12 cellular contexts compared by ENCODE assay signal in genomic region chr10:53314856-53315255, GRCh38.
DNase-seq lines count a peak whose midpoint lies in the region; TF ChIP-seq lines count a peak whose summit lies in the region.
"Had no signal": no experiment of that assay in that cellular context is flagged by ENCODE, and none has a peak within 500 bp of the region (broad histone marks: within the 10 kb centered on the region; RNA-seq: fewer than 3 reads in every experiment).

No MANE protein-coding gene starts in this region.

- TF ChIP-seq CTCF in foreskin fibroblast (IDR thresholded peaks at IDR 0.05; ENCODE audit: low read depth, low read length) = no peak

- DNase-seq in DMS53 (lab: John Stamatoyannopoulos, UW) (peak; percentile 19), DMS53 treated with DMSO at 0.1 percent for 48 hours (lab: John Stamatoyannopoulos, UW; ENCODE audit: unreplicated experiment) (no peak), SW 1271 (lab: John Stamatoyannopoulos, UW) (peak; percentile 60 to 66), foreskin fibroblast (peak; percentile 23 to 72), stromal cell of bone marrow (ENCODE audit: low read depth) (peak; percentile 50), NCI-H1417 (lab: John Stamatoyannopoulos, UW) (no peak), hippocampal formation (lab: John Stamatoyannopoulos, UW) (no peak)
- DNase-seq in activated CD4-positive, CD25-positive, alpha-beta regulatory T cell (lab: John Stamatoyannopoulos, UW) = no peak
- DNase-seq: 8988T; activated CD4-positive, alpha-beta memory T cell treated with anti-CD3 and anti-CD28 coated beads for 36 hours; sigmoid colon had no signal

- no peak overlapping the region for H3K4me3 ChIP-seq in foreskin fibroblast (ENCODE audit: low read depth in 1 of 2, low read length in 2 of 2)
- H3K4me3 ChIP-seq: lung, sigmoid colon had no signal

Comparison
In these comparisons a context has a peak if more than half of its experiments do, and no peak if none do; other contexts are left out.
1. DNase-seq: peak in DMS53 (single experiment), SW 1271 (2 of 2), foreskin fibroblast (2 of 2) and stromal cell of bone marrow (single experiment); none in DMS53 treated with DMSO at 0.1 percent for 48 hours (single experiment), NCI-H1417 (0 of 3), hippocampal formation (0 of 2) and activated CD4-positive, CD25-positive, alpha-beta regulatory T cell (0 of 4).